Comparison of ENCODE assay signal across 8 cellular contexts in the genomic region with DNA sequence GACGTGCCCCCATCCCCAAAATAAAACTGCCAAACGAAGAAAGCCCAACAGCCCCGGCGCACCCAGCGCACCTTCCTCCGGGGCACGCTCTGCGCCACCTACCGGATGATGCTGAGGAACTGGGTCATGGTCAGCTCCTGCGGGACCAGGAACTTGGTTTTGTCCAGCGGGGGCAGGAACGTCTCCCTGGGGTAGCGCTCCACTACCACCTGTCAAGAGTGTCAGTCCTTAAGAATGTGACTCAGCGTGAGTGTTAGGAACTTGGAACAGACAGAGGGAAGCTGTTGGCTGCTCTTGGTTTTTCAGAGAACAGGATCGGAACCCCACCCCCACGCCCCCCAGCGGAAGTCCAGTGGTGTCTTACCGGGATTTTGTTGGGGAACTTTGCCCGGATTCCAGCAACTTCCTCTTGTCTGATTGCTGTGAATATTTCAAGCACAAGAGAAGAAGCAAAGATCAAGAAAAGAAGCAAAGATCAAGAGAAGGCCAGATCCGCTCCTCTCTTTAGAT. TPM values are rescaled to one million over a fixed set of nuclear protein-coding genes. Genes with fewer than 3 reads are reported as not detected.
A peak's percentile ranks its signal among the peaks of the same experiment; 100 is the strongest.
DNase-seq lines count a peak whose midpoint lies in the region; ATAC-seq and TF ChIP-seq lines count a peak whose summit lies in the region.

No MANE protein-coding gene starts in this region.

- H3K36me3 ChIP-seq in colonic mucosa = no peaks in the 10 kb centered on the region

- DNase-seq in Daoy (ENCODE audit: low read depth) (peak; percentile 86), LoVo (ENCODE audit: low spot score) (peak; percentile 69), colonic mucosa (peak; percentile 88), left lobe of liver (ENCODE audit: low spot score) (peak; percentile 58), SW 1271 (lab: John Stamatoyannopoulos, UW) (no peak)
- peak; percentile 26 to 40 for DNase-seq in activated CD4-positive, alpha-beta T cell treated with anti-CD3 and anti-CD28 coated beads for 24 hours (ENCODE audit: low read depth in 2 of 2)
- peak; percentile 11 for DNase-seq in stimulated activated CD4-positive, alpha-beta T cell treated with anti-CD3 and anti-CD28 coated beads, Interleukin-2, amount 100 ng/mL, for 4 hours (ENCODE audit: low read depth)

- TF ChIP-seq CTCF in colonic mucosa (IDR thresholded peaks at IDR 0.05) = peak; percentile 53

- no peaks in the 10 kb centered on the region for H3K9me3 ChIP-seq in colonic mucosa

- no peak overlapping the region for H3K27ac ChIP-seq in colonic mucosa

- ATAC-seq in GM21825 (IDR thresholded peaks at IDR 0.05; ENCODE audit: unreplicated experiment) (peak; percentile 79), left lobe of liver (peak; percentile 88)

- H3K4me1 ChIP-seq in colonic mucosa = no peaks in the 10 kb centered on the region

- H3K27me3 ChIP-seq in colonic mucosa = no peaks in the 10 kb centered on the region

- no peak overlapping the region for H3K9ac ChIP-seq in colonic mucosa (ENCODE audit: low read depth in 2 of 2, low read length in 2 of 2)

- no peak overlapping the region for H3K4me3 ChIP-seq in colonic mucosa

- intact Hi-C loops in colonic mucosa (cut with DNase I) = loop anchor here (5.0 to 10.0 kb wide), 2 partner anchors 151 to 384 kb away; partner anchors contain the start of gene EXO1

RNA-seq across cellular contexts. Expression of gene MAP1LC3C, which starts 0.4 kb away (rescaled TPM):
- not detected in 2 replicates for total RNA-seq in Daoy (2014; rRNA removed; shearing (Covaris generic))
- not detected for total RNA-seq in colonic mucosa
- total RNA-seq in left lobe of liver = not detected

RNA-seq across cellular contexts. Expression of gene BECN2, which starts 40.9 kb away (rescaled TPM):
- total RNA-seq in Daoy (2014; rRNA removed; shearing (Covaris generic)) = not detected in 2 replicates
- total RNA-seq in colonic mucosa (not detected), left lobe of liver (not detected)

Comparison
In these comparisons a context has a peak if more than half of its experiments do, and no peak if none do; other contexts are left out.
1. DNase-seq: peak in Daoy (single experiment), LoVo (single experiment), activated CD4-positive, alpha-beta T cell treated with anti-CD3 and anti-CD28 coated beads for 24 hours (2 of 2), colonic mucosa (single experiment), left lobe of liver (single experiment) and stimulated activated CD4-positive, alpha-beta T cell treated with anti-CD3 and anti-CD28 coated beads, Interleukin-2, amount 100 ng/mL, for 4 hours (single experiment); none in SW 1271 (0 of 2).